Comparison of ENCODE assay signal across 1 cellular context in genomic region chr18:22701326-22701725, GRCh38.
TF ChIP-seq lines count a peak whose summit lies in the region.

No MANE protein-coding gene starts in this region.

TF ChIP-seq in IMR-90, 13 proteins besides CTCF, POLR2A, EP300 and RAD21 (continued from another document):
- TF ChIP-seq, protein P1, sequence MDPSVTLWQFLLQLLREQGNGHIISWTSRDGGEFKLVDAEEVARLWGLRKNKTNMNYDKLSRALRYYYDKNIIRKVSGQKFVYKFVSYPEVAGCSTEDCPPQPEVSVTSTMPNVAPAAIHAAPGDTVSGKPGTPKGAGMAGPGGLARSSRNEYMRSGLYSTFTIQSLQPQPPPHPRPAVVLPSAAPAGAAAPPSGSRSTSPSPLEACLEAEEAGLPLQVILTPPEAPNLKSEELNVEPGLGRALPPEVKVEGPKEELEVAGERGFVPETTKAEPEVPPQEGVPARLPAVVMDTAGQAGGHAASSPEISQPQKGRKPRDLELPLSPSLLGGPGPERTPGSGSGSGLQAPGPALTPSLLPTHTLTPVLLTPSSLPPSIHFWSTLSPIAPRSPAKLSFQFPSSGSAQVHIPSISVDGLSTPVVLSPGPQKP (IDR thresholded peaks at IDR 0.05; ENCODE audit: borderline replicate concordance, low read depth, low read length): no peak
- no peak for TF ChIP-seq BHLHE40 (IDR thresholded peaks at IDR 0.05; ENCODE audit: low read depth, low read length)
- TF ChIP-seq MAZ (IDR thresholded peaks at IDR 0.05; ENCODE audit: borderline replicate concordance, low read depth, low read length): no peak
- no peak for TF ChIP-seq FOS (IDR thresholded peaks at IDR 0.05; ENCODE audit: low read depth, low read length)
- no peak for TF ChIP-seq RFX5 (IDR thresholded peaks at IDR 0.05; ENCODE audit: low read depth, low read length)
- TF ChIP-seq CHD1 (IDR thresholded peaks at IDR 0.05; ENCODE audit: low read depth, low read length): no peak
- TF ChIP-seq MXI1 (IDR thresholded peaks at IDR 0.05; ENCODE audit: borderline replicate concordance, low read depth, low read length): no peak
- no peak for TF ChIP-seq SMC3 (IDR thresholded peaks at IDR 0.05; ENCODE audit: low read depth, low read length)
- no peak for TF ChIP-seq NFE2L2 (IDR thresholded peaks at IDR 0.05; ENCODE audit: low read depth, low read length)
- TF ChIP-seq RCOR1 (IDR thresholded peaks at IDR 0.05; ENCODE audit: insufficient replicate concordance, low read length): no peak
- TF ChIP-seq MAFK (IDR thresholded peaks at IDR 0.05; ENCODE audit: low read depth, low read length): no peak
